Comparison of ENCODE assay signal across 9 cellular contexts in genomic region chr4:122508083-122508482, GRCh38.
A peak's percentile ranks its signal among the peaks of the same experiment; 100 is the strongest.
DNase-seq lines count a peak whose midpoint lies in the region; ATAC-seq and TF ChIP-seq lines count a peak whose summit lies in the region.
"Had no signal": no experiment of that assay in that cellular context is flagged by ENCODE, and none has a peak within 500 bp of the region (broad histone marks: within the 10 kb centered on the region; RNA-seq: fewer than 3 reads in every experiment).

No MANE protein-coding gene starts in this region.

- peaks cover 0 to 5% of the 10 kb centered on the region in 2 donors for H3K27me3 Mint-ChIP-seq in effector memory CD8-positive, alpha-beta T cell

- no peaks in the 10 kb centered on the region for H3K36me3 ChIP-seq in brain microvascular endothelial cell (replicated peaks)

- DNase-seq in activated CD4-positive, CD25-positive, alpha-beta regulatory T cell (lab: John Stamatoyannopoulos, UW) = no peak
- DNase-seq in NCI-H226 (peak; percentile 11), NCI-H128 (lab: John Stamatoyannopoulos, UW; ENCODE audit: unreplicated experiment) (no peak), brain microvascular endothelial cell (no peak), substantia nigra (lab: John Stamatoyannopoulos, UW) (no peak)
- DNase-seq in effector memory CD8-positive, alpha-beta T cell = no peak

- in situ Hi-C loops in brain microvascular endothelial cell (cut with HindIII; ENCODE audit: low pct_ligation_motif_present, low sequenced_read_pairs) = no loop called here

- no peak overlapping the region for H3K4me3 ChIP-seq in brain microvascular endothelial cell (ENCODE audit: low read depth, low read length)
- H3K4me3 ChIP-seq: A549 had no signal

- no peaks in the 10 kb centered on the region for H3K36me3 Mint-ChIP-seq in effector memory CD8-positive, alpha-beta T cell (ENCODE audit: insufficient read depth)

- H3K27me3 ChIP-seq in brain microvascular endothelial cell (replicated peaks) = no peaks in the 10 kb centered on the region

- H3K4me3 Mint-ChIP-seq in effector memory CD8-positive, alpha-beta T cell = peak overlapping the region in 1 of 2 donors; percentile 21

- no peak overlapping the region for H3K27ac Mint-ChIP-seq in effector memory CD8-positive, alpha-beta T cell

- H3K4me1 Mint-ChIP-seq in effector memory CD8-positive, alpha-beta T cell (ENCODE audit: low read depth in 2 of 2) = peaks cover 0 to 3% of the 10 kb centered on the region in 2 donors

- peak; percentile 46 to 54 for ATAC-seq in activated CD4-positive, CD25-positive, alpha-beta regulatory T cell treated with anti-CD3 and anti-CD28 coated beads, Interleukin-2, amount 50 U/mL, for 24 hours
- peak; percentile 73 for ATAC-seq in HG02588 (IDR thresholded peaks at IDR 0.05; ENCODE audit: unreplicated experiment)
- ATAC-seq in effector memory CD8-positive, alpha-beta T cell (replicated peaks) = peak; percentile 56
- ATAC-seq: A549 had no signal

- H3K9me3 Mint-ChIP-seq in effector memory CD8-positive, alpha-beta T cell = no peaks in the 10 kb centered on the region

- H3K27ac ChIP-seq in brain microvascular endothelial cell = no peak overlapping the region
- H3K27ac ChIP-seq in substantia nigra (ENCODE audit: low read depth, low read length, poor library complexity, severe bottlenecking) = no peak overlapping the region
- H3K27ac ChIP-seq: A549 had no signal

- no peak for TF ChIP-seq CTCF in brain microvascular endothelial cell (IDR thresholded peaks at IDR 0.05; ENCODE audit: low read depth, low read length, missing control alignments)
